In the genomic region with DNA sequence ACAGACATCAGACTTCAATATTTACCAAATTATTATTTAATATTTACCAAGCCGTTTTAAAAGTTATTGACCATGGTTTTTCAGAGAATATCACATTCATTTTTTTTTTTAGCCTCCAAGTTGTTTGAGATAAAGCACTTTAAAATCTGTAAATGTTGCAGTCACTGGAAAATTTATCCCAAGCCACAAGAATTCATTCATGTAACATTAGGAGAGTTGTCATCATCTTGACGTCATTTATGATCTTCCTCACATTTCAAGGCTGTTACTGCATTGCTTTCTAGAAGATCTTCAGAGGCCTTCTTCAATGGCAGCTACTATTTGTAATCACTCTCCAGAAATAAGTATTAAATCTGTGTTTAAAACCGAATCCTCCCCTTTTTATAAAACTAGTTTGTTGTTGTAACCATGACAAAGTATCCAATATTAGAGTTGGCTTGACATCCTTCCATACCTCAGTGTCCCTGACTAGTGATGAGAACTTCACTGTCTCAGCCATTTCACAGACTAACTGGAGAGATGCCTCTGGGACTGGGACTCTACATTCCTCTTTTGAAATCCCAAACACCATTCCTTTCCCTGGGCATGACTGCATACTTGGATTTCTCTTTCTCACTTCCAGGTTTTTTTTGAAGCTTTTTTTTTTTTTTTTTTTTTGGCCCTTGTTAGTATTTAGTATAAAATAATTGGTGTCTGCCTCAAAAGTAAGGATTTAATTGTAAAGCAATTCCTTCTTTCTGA, we compare ENCODE assay signal across 18 cellular contexts.
DNase-seq lines count a peak whose midpoint lies in the region; ATAC-seq and TF ChIP-seq lines count a peak whose summit lies in the region.
"Had no signal": no experiment of that assay in that cellular context is flagged by ENCODE, and none has a peak within 500 bp of the region (broad histone marks: within the 10 kb centered on the region; RNA-seq: fewer than 3 reads in every experiment).

No MANE protein-coding gene starts in this region.

- peak; percentile 30 for DNase-seq in GM04503 (ENCODE audit: low read depth)
- DNase-seq in fibroblast of gingiva (ENCODE audit: low read depth), result peak; percentile 74
- peak; percentile 62 for DNase-seq in stromal cell of bone marrow (ENCODE audit: low read depth)
- DNase-seq in caudate nucleus (lab: John Stamatoyannopoulos, UW), result no peak
- DNase-seq in GOT3 (lab: John Stamatoyannopoulos, UW), result no peak
- no peak for DNase-seq in T1000 (lab: John Stamatoyannopoulos, UW)
- DNase-seq: activated naive CD4-positive, alpha-beta T cell treated with anti-CD3 and anti-CD28 coated beads, Interleukin-2, amount 50 U/mL, for 16 hours; activated T-cell treated with anti-CD3 and anti-CD28 coated beads, Interleukin-2, amount 50 U/mL, for 48 hours; cortex of kidney; GDM1; NCI-H1694; NCI-H82; SIG-M5; T-helper 2 cell had no signal

- no peak overlapping the region for H3K27ac ChIP-seq in caudate nucleus (ENCODE audit: low read depth, low read length)
- H3K27ac ChIP-seq: BLaER1, thoracic aorta had no signal

- ATAC-seq in SK-N-SH treated with all-trans-retinoic acid at 6 μM for 48 hours, result peak; percentile 30; the same call in 1 of the 3 replicates
- ATAC-seq: left lobe of liver had no signal

TF ChIP-seq in SK-N-SH treated with all-trans-retinoic acid at 6 μM for 48 hours, 23 proteins besides CTCF, POLR2A, EP300 and RAD21:
- TF ChIP-seq ZFP3 (CRISPR knock-in tag; IDR thresholded peaks at IDR 0.05) (no peak), ZNF8 (CRISPR knock-in tag; IDR thresholded peaks at IDR 0.05) (no peak), BACH2 (CRISPR knock-in tag; IDR thresholded peaks at IDR 0.05; ENCODE audit: borderline replicate concordance) (no peak), GLIS3 (CRISPR knock-in tag; IDR thresholded peaks at IDR 0.05) (no peak), ZFP30 (CRISPR knock-in tag; IDR thresholded peaks at IDR 0.05) (no peak)
- TF ChIP-seq, protein P1, sequence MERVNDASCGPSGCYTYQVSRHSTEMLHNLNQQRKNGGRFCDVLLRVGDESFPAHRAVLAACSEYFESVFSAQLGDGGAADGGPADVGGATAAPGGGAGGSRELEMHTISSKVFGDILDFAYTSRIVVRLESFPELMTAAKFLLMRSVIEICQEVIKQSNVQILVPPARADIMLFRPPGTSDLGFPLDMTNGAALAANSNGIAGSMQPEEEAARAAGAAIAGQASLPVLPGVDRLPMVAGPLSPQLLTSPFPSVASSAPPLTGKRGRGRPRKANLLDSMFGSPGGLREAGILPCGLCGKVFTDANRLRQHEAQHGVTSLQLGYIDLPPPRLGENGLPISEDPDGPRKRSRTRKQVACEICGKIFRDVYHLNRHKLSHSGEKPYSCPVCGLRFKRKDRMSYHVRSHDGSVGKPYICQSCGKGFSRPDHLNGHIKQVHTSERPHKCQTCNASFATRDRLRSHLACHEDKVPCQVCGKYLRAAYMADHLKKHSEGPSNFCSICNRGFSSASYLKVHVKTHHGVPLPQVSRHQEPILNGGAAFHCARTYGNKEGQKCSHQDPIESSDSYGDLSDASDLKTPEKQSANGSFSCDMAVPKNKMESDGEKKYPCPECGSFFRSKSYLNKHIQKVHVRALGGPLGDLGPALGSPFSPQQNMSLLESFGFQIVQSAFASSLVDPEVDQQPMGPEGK (CRISPR knock-in tag; IDR thresholded peaks at IDR 0.05; ENCODE audit: borderline replicate concordance), result no peak

Comparison
In these comparisons a context has a peak if more than half of its experiments do, and no peak if none do; other contexts are left out.
1. DNase-seq: peak in GM04503 (single experiment), fibroblast of gingiva (single experiment) and stromal cell of bone marrow (single experiment); none in caudate nucleus (0 of 61), GOT3 (single experiment) and T1000 (single experiment).